35 cellular contexts compared by ENCODE assay signal in the genomic region with DNA sequence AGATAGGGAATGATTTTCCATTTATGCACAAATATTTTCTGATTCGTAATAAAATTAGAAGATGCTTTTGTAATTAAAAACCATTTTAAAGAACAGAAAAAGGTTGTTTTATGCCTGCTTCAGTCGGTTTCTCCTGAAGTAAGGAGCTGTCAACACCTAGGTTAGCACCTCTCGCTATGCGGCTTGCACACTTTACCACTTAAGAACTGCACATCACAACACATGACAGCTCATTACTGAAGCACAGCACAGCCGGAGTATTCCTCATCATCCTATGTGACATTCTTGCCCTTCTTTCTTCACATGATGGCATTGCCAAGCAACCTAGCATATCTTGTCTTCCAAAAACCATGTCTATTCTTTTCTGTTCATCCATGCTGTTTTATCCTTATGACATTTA. TPM values are rescaled to one million over a fixed set of nuclear protein-coding genes. Genes with fewer than 3 reads are reported as not detected.
"Had no signal": no experiment of that assay in that cellular context is flagged by ENCODE, and none has a peak within 500 bp of the region (broad histone marks: within the 10 kb centered on the region; RNA-seq: fewer than 3 reads in every experiment).

No MANE protein-coding gene starts in this region.

- H3K4me1 Mint-ChIP-seq: activated naive CD8-positive, alpha-beta T cell treated with anti-CD3 and anti-CD28 coated beads, Interleukin-2, amount 50 U/mL, for 24 hours; activated T-helper 17 cell treated with anti-CD3 and anti-CD28 coated beads, Interleukin-2, amount 50 U/mL, for 72 hours had no signal

- H3K9me3 ChIP-seq: ascending aorta had no signal

- ATAC-seq: activated CD8-positive, alpha-beta T cell treated with anti-CD3 and anti-CD28 coated beads for 36 hours; activated naive CD8-positive, alpha-beta T cell treated with anti-CD3 and anti-CD28 coated beads, Interleukin-2, amount 50 U/mL, for 24 hours; activated T-cell treated with anti-CD3 and anti-CD28 coated beads, Interleukin-2, amount 50 U/mL, for 4 hours; activated T-cell treated with anti-CD3 and anti-CD28 coated beads, Interleukin-2, amount 50 U/mL, for 72 hours; activated T-helper 17 cell treated with anti-CD3 and anti-CD28 coated beads, Interleukin-2, amount 50 U/mL, for 72 hours had no signal

- H3K36me3 Mint-ChIP-seq: activated CD4-positive, alpha-beta memory T cell treated with anti-CD3 and anti-CD28 coated beads for 36 hours; activated naive CD4-positive, alpha-beta T cell treated with anti-CD3 and anti-CD28 coated beads, Interleukin-2, amount 10 ng/mL, durations not matched to agents 7 days and 5 days; activated naive CD4-positive, alpha-beta T cell treated with anti-CD3 and anti-CD28 coated beads, Interleukin-2, amount 50 U/mL, for 24 hours; activated naive CD8-positive, alpha-beta T cell; activated naive CD8-positive, alpha-beta T cell treated with anti-CD3 and anti-CD28 coated beads, Interleukin-2, amount 10 ng/mL, durations not matched to agents 7 days and 5 days; brain had no signal

- H3K9me3 Mint-ChIP-seq: activated B cell treated with CpG ODN at 0.5 μM for 24 hours; activated CD4-positive, alpha-beta memory T cell treated with anti-CD3 and anti-CD28 coated beads for 36 hours; activated CD8-positive, alpha-beta T cell treated with anti-CD3 and anti-CD28 coated beads for 36 hours; activated naive CD4-positive, alpha-beta T cell treated with anti-CD3 and anti-CD28 coated beads, Interleukin-2, amount 10 ng/mL, durations not matched to agents 7 days and 5 days; activated naive CD4-positive, alpha-beta T cell treated with anti-CD3 and anti-CD28 coated beads, Interleukin-2, amount 50 U/mL, for 24 hours; activated naive CD8-positive, alpha-beta T cell treated with anti-CD3 and anti-CD28 coated beads, Interleukin-2, amount 10 ng/mL, durations not matched to agents 7 days and 5 days; activated naive CD8-positive, alpha-beta T cell treated with anti-CD3 and anti-CD28 coated beads, Interleukin-2, amount 50 U/mL, for 24 hours; activated T-cell treated with anti-CD3 and anti-CD28 coated beads, Interleukin-2, amount 50 U/mL, for 4 hours; activated T-cell treated with anti-CD3 and anti-CD28 coated beads, Interleukin-2, amount 50 U/mL, for 72 hours; activated T-helper 1 cell treated with anti-CD3 and anti-CD28 coated beads, Interleukin-12 subunit alpha, Interleukin-12 subunit beta, Interleukin-2, Interleukin-4 antibody, amounts not matched to agents 30 ng/mL and 10 ng/mL and 1 ng/mL, durations not matched to agents 14 hours and 24 hours and 36 hours; activated T-helper 17 cell treated with anti-CD3 and anti-CD28 coated beads, Interleukin-2, amount 50 U/mL, for 72 hours; T-helper 1 cell treated with Interleukin-12 subunit alpha and Interleukin-12 subunit beta and Interleukin-4 antibody, amounts not matched to agents 30 μg/mL and 1 μg/mL, for 36 hours; T-helper 2 cell treated with Interferon-gamma antibody and Interleukin-4, amounts not matched to agents 5 μg/mL and 100 μg/mL, for 36 hours had no signal

- H3K27ac Mint-ChIP-seq: activated B cell treated with CpG ODN at 0.5 μM for 24 hours; activated CD4-positive, alpha-beta memory T cell treated with anti-CD3 and anti-CD28 coated beads for 36 hours; activated CD8-positive, alpha-beta T cell treated with anti-CD3 and anti-CD28 coated beads for 36 hours; activated naive CD4-positive, alpha-beta T cell treated with anti-CD3 and anti-CD28 coated beads, Interleukin-2, amount 10 ng/mL, durations not matched to agents 7 days and 5 days; activated naive CD4-positive, alpha-beta T cell treated with anti-CD3 and anti-CD28 coated beads, Interleukin-2, amount 50 U/mL, for 24 hours; activated naive CD8-positive, alpha-beta T cell; activated naive CD8-positive, alpha-beta T cell treated with anti-CD3 and anti-CD28 coated beads, Interleukin-2, amount 10 ng/mL, durations not matched to agents 7 days and 5 days; activated naive CD8-positive, alpha-beta T cell treated with anti-CD3 and anti-CD28 coated beads, Interleukin-2, amount 50 U/mL, for 24 hours; activated T-cell treated with anti-CD3 and anti-CD28 coated beads, Interleukin-2, amount 50 U/mL, for 72 hours; activated T-helper 1 cell treated with anti-CD3 and anti-CD28 coated beads, Interleukin-12 subunit alpha, Interleukin-12 subunit beta, Interleukin-2, Interleukin-4 antibody, amounts not matched to agents 30 ng/mL and 10 ng/mL and 1 ng/mL, durations not matched to agents 14 hours and 24 hours and 36 hours; activated T-helper 17 cell treated with anti-CD3 and anti-CD28 coated beads, Interleukin-2, amount 50 U/mL, for 72 hours; brain; T-helper 1 cell treated with Interleukin-12 subunit alpha and Interleukin-12 subunit beta and Interleukin-4 antibody, amounts not matched to agents 30 μg/mL and 1 μg/mL, for 36 hours; T-helper 2 cell treated with Interferon-gamma antibody and Interleukin-4, amounts not matched to agents 5 μg/mL and 100 μg/mL, for 36 hours had no signal

- DNase-seq: activated B cell treated with CpG ODN at 0.5 μM for 24 hours; activated CD4-positive, alpha-beta memory T cell treated with anti-CD3 and anti-CD28 coated beads for 36 hours; activated CD4-positive, alpha-beta T cell treated with anti-CD3 and anti-CD28 coated beads for 4 hours; activated CD4-positive, alpha-beta T cell treated with anti-CD3 and anti-CD28 coated beads, Interleukin-2, amount 50 U/mL, for 1 hour; activated CD4-positive, alpha-beta T cell treated with anti-CD3 and anti-CD28 coated beads, Interleukin-2, amount 50 U/mL, for 4 hours; activated CD4-positive, CD25-positive, alpha-beta regulatory T cell treated with anti-CD3 and anti-CD28 coated beads, Interleukin-2, amount 50 U/mL, for 72 hours; activated CD8-positive, alpha-beta memory T cell treated with anti-CD3 and anti-CD28 coated beads, Interleukin-2, amount 50 U/mL, for 4 hours; activated CD8-positive, alpha-beta T cell treated with anti-CD3 and anti-CD28 coated beads for 36 hours; activated gamma-delta T cell; activated naive CD4-positive, alpha-beta T cell treated with anti-CD3 and anti-CD28 coated beads, Interleukin-2, amount 10 ng/mL, durations not matched to agents 7 days and 5 days; activated naive CD4-positive, alpha-beta T cell treated with Interleukin-2 at 50 U/mL for 16 hours; activated naive CD8-positive, alpha-beta T cell treated with anti-CD3 and anti-CD28 coated beads, Interleukin-2, amount 10 ng/mL, durations not matched to agents 7 days and 5 days; activated naive CD8-positive, alpha-beta T cell treated with anti-CD3 and anti-CD28 coated beads, Interleukin-2, amount 50 U/mL, for 24 hours; activated T-cell treated with anti-CD3 and anti-CD28 coated beads for 4 hours; activated T-cell treated with anti-CD3 and anti-CD28 coated beads, Interleukin-2, amount 50 U/mL, for 1 hour; activated T-cell treated with anti-CD3 and anti-CD28 coated beads, Interleukin-2, amount 50 U/mL, for 4 hours; activated T-cell treated with anti-CD3 and anti-CD28 coated beads, Interleukin-2, amount 50 U/mL, for 72 hours; amygdala; anterior cingulate cortex; caudate nucleus; T-helper 1 cell; T-helper 2 cell; T-helper 9 cell had no signal

- H3K36me3 ChIP-seq: ascending aorta, cardiac muscle cell had no signal

- H3K27ac ChIP-seq: ascending aorta, VCaP had no signal

- H3K4me3 Mint-ChIP-seq: activated B cell treated with CpG ODN at 0.5 μM for 24 hours; activated CD4-positive, alpha-beta memory T cell treated with anti-CD3 and anti-CD28 coated beads for 36 hours; activated CD8-positive, alpha-beta T cell treated with anti-CD3 and anti-CD28 coated beads for 36 hours; activated naive CD4-positive, alpha-beta T cell treated with anti-CD3 and anti-CD28 coated beads, Interleukin-2, amount 10 ng/mL, durations not matched to agents 7 days and 5 days; activated naive CD4-positive, alpha-beta T cell treated with anti-CD3 and anti-CD28 coated beads, Interleukin-2, amount 50 U/mL, for 24 hours; activated naive CD8-positive, alpha-beta T cell; activated naive CD8-positive, alpha-beta T cell treated with anti-CD3 and anti-CD28 coated beads, Interleukin-2, amount 10 ng/mL, durations not matched to agents 7 days and 5 days; activated naive CD8-positive, alpha-beta T cell treated with anti-CD3 and anti-CD28 coated beads, Interleukin-2, amount 50 U/mL, for 24 hours; activated T-cell treated with anti-CD3 and anti-CD28 coated beads, Interleukin-2, amount 50 U/mL, for 4 hours; activated T-cell treated with anti-CD3 and anti-CD28 coated beads, Interleukin-2, amount 50 U/mL, for 72 hours; activated T-helper 1 cell treated with anti-CD3 and anti-CD28 coated beads, Interleukin-12 subunit alpha, Interleukin-12 subunit beta, Interleukin-2, Interleukin-4 antibody, amounts not matched to agents 30 ng/mL and 10 ng/mL and 1 ng/mL, durations not matched to agents 14 hours and 24 hours and 36 hours; activated T-helper 17 cell treated with anti-CD3 and anti-CD28 coated beads, Interleukin-2, amount 50 U/mL, for 72 hours; brain; T-helper 1 cell treated with Interleukin-12 subunit alpha and Interleukin-12 subunit beta and Interleukin-4 antibody, amounts not matched to agents 30 μg/mL and 1 μg/mL, for 36 hours; T-helper 2 cell treated with Interferon-gamma antibody and Interleukin-4, amounts not matched to agents 5 μg/mL and 100 μg/mL, for 36 hours had no signal

- H3K4me3 ChIP-seq: ascending aorta, cardiac muscle cell had no signal

RNA-seq across cellular contexts. Expression of a gene that starts 5.4 kb away (rescaled TPM):
- total RNA-seq: activated B cell treated with CpG ODN at 0.5 μM for 24 hours; activated CD8-positive, alpha-beta memory T cell treated with anti-CD3 and anti-CD28 coated beads for 36 hours; activated CD8-positive, alpha-beta T cell treated with anti-CD3 and anti-CD28 coated beads for 36 hours; activated naive CD8-positive, alpha-beta T cell treated with anti-CD3 and anti-CD28 coated beads, Interleukin-2, amount 10 ng/mL, durations not matched to agents 7 days and 5 days; activated T-helper 1 cell treated with anti-CD3 and anti-CD28 coated beads, Interleukin-12 subunit alpha, Interleukin-12 subunit beta, Interleukin-2, Interleukin-4 antibody, amounts not matched to agents 30 ng/mL and 10 ng/mL and 1 ng/mL, durations not matched to agents 14 hours and 24 hours and 36 hours; activated T-helper 17 cell treated with anti-CD3 and anti-CD28 coated beads, Interleukin-2, amount 50 U/mL, for 72 hours; ascending aorta; bronchial epithelial cell; cardiac muscle cell had no signal
- polyA plus RNA-seq: cardiac muscle cell had no signal
